1 cellular context compared by ENCODE assay signal in the genomic region with DNA sequence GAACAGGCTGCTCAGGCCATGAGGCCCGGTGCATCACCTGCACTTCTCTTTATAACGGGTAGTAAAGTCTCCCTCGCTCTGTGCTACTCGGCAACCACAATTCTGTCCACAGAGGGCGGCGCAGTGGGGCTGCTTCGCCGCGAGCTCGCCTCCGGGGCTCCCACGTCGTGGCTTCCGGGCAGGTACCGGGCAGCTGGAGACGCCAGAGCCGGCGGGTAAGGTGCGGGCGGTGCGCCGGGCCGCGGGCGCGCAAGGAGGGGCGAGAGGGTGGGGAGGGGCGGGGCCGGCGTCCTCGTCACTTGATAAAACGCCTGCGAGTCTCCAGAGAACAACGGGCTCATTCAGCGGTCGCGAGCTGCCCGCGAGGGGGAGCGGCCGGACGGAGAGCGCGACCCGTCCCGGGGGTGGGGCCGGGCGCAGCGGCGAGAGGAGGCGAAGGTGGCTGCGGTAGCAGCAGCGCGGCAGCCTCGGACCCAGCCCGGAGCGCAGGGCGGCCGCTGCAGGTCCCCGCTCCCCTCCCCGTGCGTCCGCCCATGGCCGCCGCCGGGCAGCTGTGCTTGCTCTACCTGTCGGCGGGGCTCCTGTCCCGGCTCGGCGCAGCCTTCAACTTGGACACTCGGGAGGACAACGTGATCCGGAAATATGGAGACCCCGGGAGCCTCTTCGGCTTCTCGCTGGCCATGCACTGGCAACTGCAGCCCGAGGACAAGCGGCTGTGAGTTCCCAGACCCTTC.
TF ChIP-seq lines count a peak whose summit lies in the region.

TSS of gene ITGA6 (plus strand) at position 331 of the 734 bp plus-strand sequence.

TF ChIP-seq in WTC11, 78 proteins besides CTCF, POLR2A, EP300 and RAD21 (continued from another document):
- TF ChIP-seq, protein P1, sequence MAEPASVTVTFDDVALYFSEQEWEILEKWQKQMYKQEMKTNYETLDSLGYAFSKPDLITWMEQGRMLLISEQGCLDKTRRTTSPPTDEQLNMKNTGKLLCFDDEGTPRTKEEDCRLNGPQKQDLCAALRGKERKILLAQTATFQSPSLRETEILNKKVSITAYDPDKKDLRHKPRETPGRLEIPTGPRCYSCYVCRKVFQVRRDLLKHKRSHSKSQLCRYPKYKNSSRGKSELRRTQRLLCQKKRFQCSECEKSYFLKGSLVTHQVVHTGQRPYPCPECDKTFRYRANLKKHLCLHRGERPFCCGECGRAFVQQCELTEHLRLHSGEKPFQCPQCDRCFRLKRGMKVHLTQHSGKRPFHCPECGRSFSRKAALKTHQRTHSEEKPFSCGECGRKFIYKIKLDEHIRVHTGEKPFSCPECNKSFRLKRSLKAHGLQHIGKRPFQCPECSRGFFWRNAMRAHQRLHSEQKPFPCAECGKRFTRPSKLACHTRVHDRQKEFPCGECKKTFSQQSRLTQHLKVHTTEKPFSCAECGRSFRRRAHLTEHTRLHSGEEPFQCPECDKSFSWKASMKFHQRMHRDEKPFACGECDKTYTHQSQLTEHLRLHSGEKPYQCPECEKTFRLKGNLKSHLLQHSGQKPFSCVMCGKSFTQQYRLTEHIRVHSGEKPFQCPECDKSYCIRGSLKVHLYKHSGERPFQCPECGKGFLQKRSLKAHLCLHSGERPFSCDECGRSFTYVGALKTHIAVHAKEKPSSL (CRISPR knock-in tag; conservative IDR thresholded peaks at IDR 0.05), result no peak
- no peak for TF ChIP-seq GTF2I (CRISPR knock-in tag; conservative IDR thresholded peaks at IDR 0.05)
- no peak for TF ChIP-seq ZNF396 (CRISPR knock-in tag; IDR thresholded peaks at IDR 0.05; ENCODE audit: borderline replicate concordance)
- TF ChIP-seq FOXJ3 (CRISPR knock-in tag; IDR thresholded peaks at IDR 0.05; ENCODE audit: borderline replicate concordance), result no peak
- no peak for TF ChIP-seq RELA (CRISPR knock-in tag; IDR thresholded peaks at IDR 0.05; ENCODE audit: borderline replicate concordance)
